Comparison of ENCODE assay signal across 16 cellular contexts in genomic region chr22:44118645-44119315, GRCh38.
DNase-seq lines count a peak whose midpoint lies in the region; ATAC-seq, FAIRE-seq and TF ChIP-seq lines count a peak whose summit lies in the region.
"Had no signal": no experiment of that assay in that cellular context is flagged by ENCODE, and none has a peak within 500 bp of the region (broad histone marks: within the 10 kb centered on the region; RNA-seq: fewer than 3 reads in every experiment).

No MANE protein-coding gene starts in this region.

- no peak overlapping the region for H3K4me3 ChIP-seq in H1 (ENCODE audit: extremely low read depth in 1 of 4, insufficient read depth in 2 of 4, low read depth in 3 of 4, low read length in 4 of 4)
- H3K4me3 ChIP-seq in trophoblast cell (ENCODE audit: low read depth, low read length): peak overlapping the region; percentile 4
- no peak overlapping the region for H3K4me3 ChIP-seq in MG63
- no peak overlapping the region for H3K4me3 ChIP-seq in uterus

- H3K36me3 ChIP-seq in H1 (ENCODE audit: control insufficient read depth in 2 of 4, insufficient read depth in 4 of 4, low read length in 3 of 4) (no peaks in the 10 kb centered on the region), trophoblast cell (ENCODE audit: control insufficient read depth in 1 of 2, insufficient read depth in 2 of 2, low read length in 2 of 2) (no peaks in the 10 kb centered on the region), MG63 (peaks cover 21% of the 10 kb centered on the region), uterus (no peaks in the 10 kb centered on the region)

- H3K56ac ChIP-seq in H1 (replicated peaks; ENCODE audit: insufficient read length, low read depth, low read length): no peak overlapping the region

- H3K9ac ChIP-seq in H1 (replicated peaks in 1 of 4; ENCODE audit: extremely low read depth in 1 of 4, low read depth in 3 of 4, low read length in 3 of 4) (no peak overlapping the region), trophoblast cell (ENCODE audit: low read length) (no peak overlapping the region)

- H3K4me1 ChIP-seq in H1 (replicated peaks in 1 of 4; ENCODE audit: control insufficient read depth in 3 of 4, insufficient read depth in 4 of 4, low read length in 3 of 4) (no peaks in the 10 kb centered on the region), trophoblast cell (ENCODE audit: control insufficient read depth in 1 of 2, insufficient read depth in 2 of 2, low read length in 2 of 2) (no peaks in the 10 kb centered on the region), uterus (no peaks in the 10 kb centered on the region)

- no peaks in the 10 kb centered on the region for H4K20me1 ChIP-seq in H1 (replicated peaks in 1 of 2; ENCODE audit: control insufficient read depth in 1 of 2, insufficient read depth in 2 of 2, low read length in 2 of 2)

- H3K9me3 ChIP-seq in H1 (ENCODE audit: insufficient read depth in 2 of 2, low read depth in 1 of 2, low read length in 1 of 2): no peaks in the 10 kb centered on the region
- peaks cover 5% of the 10 kb centered on the region for H3K9me3 ChIP-seq in trophoblast cell (ENCODE audit: insufficient read depth, low read depth, low read length)
- peaks cover 10% of the 10 kb centered on the region for H3K9me3 ChIP-seq in MG63
- peaks cover 0 to 4% of the 10 kb centered on the region in 2 donors for H3K9me3 ChIP-seq in uterus

- 77% methylated on average over 12 of the region's 12 CpGs; no CpG with 5 or more reads in 1 of the 2 experiments for WGBS in H1 (ENCODE audit: extremely low coverage in 1 of 2, insufficient coverage in 1 of 2, insufficient read length in 1 of 2, insufficient replicate concordance in 2 of 2, low coverage in 1 of 2, low lambda C conversion rate in 2 of 2, missing lambda C conversion rate in 1 of 2), 2 experiments
- no CpG with 5 or more reads among the region's 12 CpGs for WGBS in trophoblast cell (ENCODE audit: extremely low coverage, insufficient coverage, insufficient read length)

- CTCF ChIA-PET in H1 (lab: Charles Lee; ENCODE audit: partially characterized antibody): interaction anchor here (0.6 to 2.0 kb wide), 10 partner anchors 8 to 164 kb away, joined by 3 to 8 read pairs (median 4); no protein-coding TSS in a partner anchor

- H2AK5ac ChIP-seq in H1 (ENCODE audit: low read depth, low read length) (no peak overlapping the region), trophoblast cell (ENCODE audit: low read length) (no peak overlapping the region)

- 0 out of 2 replicates have a peak overlapping the region, but pooled peaks have one; percentile 61 for H2BK15ac ChIP-seq in H1 (ENCODE audit: low read length)

- no peak for FAIRE-seq in H1 (lab: Jason Lieb, UNC)

- H3K23ac ChIP-seq in H1 (ENCODE audit: insufficient read length) (no peak overlapping the region), trophoblast cell (ENCODE audit: low read length) (no peak overlapping the region)

- no peak overlapping the region for H2AFZ ChIP-seq in H1 (ENCODE audit: low read length)
- no peak overlapping the region for H2AFZ ChIP-seq in trophoblast cell (ENCODE audit: insufficient read depth, low read length, poor library complexity)

- TF ChIP-seq EP300 in H1 (IDR thresholded peaks at IDR 0.05; ENCODE audit: borderline replicate concordance in 1 of 2, low read depth in 2 of 2, low read length in 2 of 2): no peak

- TF ChIP-seq CTCF in H1 (IDR thresholded peaks at IDR 0.05; ENCODE audit: control extremely low read depth in 1 of 3, insufficient read depth in 1 of 3, low read depth in 1 of 3, low read length in 3 of 3) (peak in 2 of 3 experiments; percentile 7 to 11; a peak in 2 of 4 replicates), uterus (IDR thresholded peaks at IDR 0.05) (no peak)

- no peak overlapping the region for H4K8ac ChIP-seq in H1 (ENCODE audit: extremely low read depth, insufficient read depth, low read length)
- H4K8ac ChIP-seq in trophoblast cell (ENCODE audit: low read depth, low read length): no peak overlapping the region

- H3K14ac ChIP-seq in H1 (ENCODE audit: insufficient read length): no peak overlapping the region
- no peak overlapping the region for H3K14ac ChIP-seq in trophoblast cell (ENCODE audit: low read length)

- no peaks in the 10 kb centered on the region; a peak in 1 of 7 replicates for H3K27me3 ChIP-seq in H1 (replicated peaks in 1 of 4; ENCODE audit: control insufficient read depth in 3 of 4, extremely low read depth in 1 of 4, insufficient read depth in 3 of 4, low read length in 3 of 4)
- no peaks in the 10 kb centered on the region for H3K27me3 ChIP-seq in trophoblast cell (ENCODE audit: insufficient read depth, low read length)
- no peaks in the 10 kb centered on the region for H3K27me3 ChIP-seq in MG63
- H3K27me3 ChIP-seq in uterus: no peaks in the 10 kb centered on the region

- H3K79me2 ChIP-seq in H1 (ENCODE audit: control insufficient read depth in 1 of 2, insufficient read depth in 2 of 2, low read length in 2 of 2): no peaks in the 10 kb centered on the region
- no peaks in the 10 kb centered on the region for H3K79me2 ChIP-seq in trophoblast cell (ENCODE audit: control insufficient read depth, insufficient read depth, low read length, poor library complexity)

- H4K5ac ChIP-seq in H1 (ENCODE audit: insufficient read length, low read depth, low read length): no peak overlapping the region

- intact Hi-C loops in uterus (cut with DNase I; ENCODE audit: low total_unique reads): no loop called here

- no peak for ATAC-seq in HG03521 (IDR thresholded peaks at IDR 0.05; ENCODE audit: unreplicated experiment)
- ATAC-seq: PC-3 had no signal

- H3K79me1 ChIP-seq in H1 (ENCODE audit: low read depth, low read length): no peaks in the 10 kb centered on the region
- H3K79me1 ChIP-seq in trophoblast cell (ENCODE audit: low read length): no peaks in the 10 kb centered on the region

- H3K4me2 ChIP-seq in H1 (ENCODE audit: insufficient read depth in 1 of 2, low read depth in 2 of 2, low read length in 2 of 2): no peak overlapping the region
- H3K4me2 ChIP-seq in trophoblast cell (ENCODE audit: low read length): no peak overlapping the region

- POLR2A ChIA-PET in H1 (lab: Charles Lee; ENCODE audit: partially characterized antibody): no interaction called here

- no peak overlapping the region for H2BK5ac ChIP-seq in H1 (ENCODE audit: low read depth, low read length)
- H2BK5ac ChIP-seq in trophoblast cell (ENCODE audit: low read depth, low read length, poor library complexity): no peak overlapping the region

- H4K91ac ChIP-seq in H1 (replicated peaks; ENCODE audit: insufficient read length, low read length) (no peak overlapping the region), trophoblast cell (ENCODE audit: low read depth, low read length) (no peak overlapping the region)

- TF ChIP-seq POLR2A in H1 (IDR thresholded peaks at IDR 0.05; ENCODE audit: control extremely low read depth in 1 of 2, low read depth in 2 of 2, low read length in 2 of 2) (no peak), uterus (IDR thresholded peaks at IDR 0.05) (no peak)

- DNase-seq in NCI-H146 (lab: John Stamatoyannopoulos, UW): peak; percentile 17
- DNase-seq in NCI-H146 treated with DMSO at 0.1 percent for 48 hours (lab: John Stamatoyannopoulos, UW; ENCODE audit: unreplicated experiment): no peak
- DNase-seq in NCI-H510A (lab: John Stamatoyannopoulos, UW): peak; percentile 35
- no peak for DNase-seq in H1 (ENCODE audit: low read depth in 1 of 2, low spot score in 2 of 2)
- no peak for DNase-seq in trophoblast cell
- no peak for DNase-seq in MG63
- no peak for DNase-seq in uterus
- DNase-seq: DMS79, NCI-H1048, NCI-H1436 treated with DMSO at 0.1 percent for 48 hours, NCI-H2081, NCI-H774, PC-3 had no signal

- H2BK20ac ChIP-seq in H1 (ENCODE audit: low read length): 0 out of 2 replicates have a peak overlapping the region, but pooled peaks have one; percentile 17

- H2BK120ac ChIP-seq in H1 (replicated peaks; ENCODE audit: low read depth, low read length) (no peak overlapping the region), trophoblast cell (ENCODE audit: insufficient read depth, low read length, poor library complexity) (no peak overlapping the region)

- H2BK12ac ChIP-seq in H1 (ENCODE audit: low read depth, low read length): peak overlapping the region; percentile 71; the same call in 1 of the 2 replicates
- no peak overlapping the region for H2BK12ac ChIP-seq in trophoblast cell (ENCODE audit: low read length)

- H3K4ac ChIP-seq in H1 (replicated peaks; ENCODE audit: insufficient read length, low read depth, low read length) (no peak overlapping the region), trophoblast cell (ENCODE audit: low read depth, low read length) (no peak overlapping the region)

- TF ChIP-seq RAD21 in H1 (IDR thresholded peaks at IDR 0.05 in 1 of 2, conservative IDR thresholded peaks at IDR 0.05 in 1 of 2; ENCODE audit: low read depth in 2 of 2, low read length in 2 of 2): no peak

- H3K23me2 ChIP-seq in H1 (ENCODE audit: low read depth, low read length): no peaks in the 10 kb centered on the region

- H3K18ac ChIP-seq in H1 (ENCODE audit: extremely low read depth, low read length): no peak overlapping the region
- H3K18ac ChIP-seq in trophoblast cell (ENCODE audit: low read length): no peak overlapping the region

- no peak overlapping the region for H4K12ac ChIP-seq in trophoblast cell (ENCODE audit: low read depth, low read length)

- H3K27ac ChIP-seq in H1 (ENCODE audit: low read depth, low read length) (no peak overlapping the region), trophoblast cell (ENCODE audit: low read depth, low read length) (no peak overlapping the region), uterus (no peak overlapping the region)
- H3K27ac ChIP-seq: 22Rv1, HL-60 had no signal

TF ChIP-seq in H1, 55 proteins besides CTCF, POLR2A, EP300 and RAD21 (continues in another document):
- TF ChIP-seq TEAD4 (IDR thresholded peaks at IDR 0.05; ENCODE audit: low read depth, low read length) (no peak), PHF8 (conservative IDR thresholded peaks at IDR 0.05; ENCODE audit: low read depth, low read length) (no peak), GABPA (IDR thresholded peaks at IDR 0.05; ENCODE audit: borderline replicate concordance, insufficient read depth, low read length) (no peak), HDAC2 (IDR thresholded peaks at IDR 0.05; ENCODE audit: borderline replicate concordance in 1 of 2, low read depth in 2 of 2, low read length in 2 of 2) (no peak), ATF3 (IDR thresholded peaks at IDR 0.05; ENCODE audit: insufficient read depth, low read depth, low read length) (no peak), SP2 (IDR thresholded peaks at IDR 0.05; ENCODE audit: low read length) (no peak), TAF1 (IDR thresholded peaks at IDR 0.05; ENCODE audit: low read depth, low read length) (no peak), SUZ12 (IDR thresholded peaks at IDR 0.05; ENCODE audit: low read length) (no peak), CEBPB (IDR thresholded peaks at IDR 0.05; ENCODE audit: low read depth, low read length) (no peak), JUND (IDR thresholded peaks at IDR 0.05; ENCODE audit: low read length) (no peak), SP4 (IDR thresholded peaks at IDR 0.05; ENCODE audit: low read length) (no peak)

Comparison
In these comparisons a context has a peak if more than half of its experiments do, and no peak if none do; other contexts are left out.
1. DNase-seq: peak in NCI-H146 (single experiment) and NCI-H510A (single experiment); none in NCI-H146 treated with DMSO at 0.1 percent for 48 hours (single experiment), H1 (0 of 2), trophoblast cell (0 of 2), MG63 (single experiment) and uterus (0 of 2).
2. CTCF ChIP-seq: peak in H1 (2 of 3); none in uterus (0 of 4).